Comparison of ENCODE assay signal across 1 cellular context in the genomic region with DNA sequence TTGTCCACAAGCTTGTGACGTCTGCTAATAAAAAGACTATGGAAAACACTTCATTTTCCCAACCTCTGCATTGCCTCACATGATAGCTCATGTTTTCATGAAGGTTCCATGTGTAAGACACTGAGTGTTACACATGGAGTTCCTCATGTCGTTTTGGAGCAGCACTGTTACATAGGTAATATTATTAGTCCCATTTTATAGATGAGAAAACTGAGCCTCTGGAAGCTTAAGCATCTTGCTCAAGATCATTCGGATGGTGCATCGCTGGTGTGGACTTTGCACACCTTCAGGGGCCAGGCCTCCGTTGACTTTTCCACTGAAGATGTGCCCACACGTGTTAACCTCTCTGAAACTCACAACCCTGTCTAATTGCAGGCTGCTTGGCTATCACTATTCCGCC.
TF ChIP-seq lines count a peak whose summit lies in the region.

No MANE protein-coding gene starts in this region.

TF ChIP-seq in A549, 52 proteins besides CTCF, POLR2A, EP300 and RAD21:
- TF ChIP-seq, protein P1, sequence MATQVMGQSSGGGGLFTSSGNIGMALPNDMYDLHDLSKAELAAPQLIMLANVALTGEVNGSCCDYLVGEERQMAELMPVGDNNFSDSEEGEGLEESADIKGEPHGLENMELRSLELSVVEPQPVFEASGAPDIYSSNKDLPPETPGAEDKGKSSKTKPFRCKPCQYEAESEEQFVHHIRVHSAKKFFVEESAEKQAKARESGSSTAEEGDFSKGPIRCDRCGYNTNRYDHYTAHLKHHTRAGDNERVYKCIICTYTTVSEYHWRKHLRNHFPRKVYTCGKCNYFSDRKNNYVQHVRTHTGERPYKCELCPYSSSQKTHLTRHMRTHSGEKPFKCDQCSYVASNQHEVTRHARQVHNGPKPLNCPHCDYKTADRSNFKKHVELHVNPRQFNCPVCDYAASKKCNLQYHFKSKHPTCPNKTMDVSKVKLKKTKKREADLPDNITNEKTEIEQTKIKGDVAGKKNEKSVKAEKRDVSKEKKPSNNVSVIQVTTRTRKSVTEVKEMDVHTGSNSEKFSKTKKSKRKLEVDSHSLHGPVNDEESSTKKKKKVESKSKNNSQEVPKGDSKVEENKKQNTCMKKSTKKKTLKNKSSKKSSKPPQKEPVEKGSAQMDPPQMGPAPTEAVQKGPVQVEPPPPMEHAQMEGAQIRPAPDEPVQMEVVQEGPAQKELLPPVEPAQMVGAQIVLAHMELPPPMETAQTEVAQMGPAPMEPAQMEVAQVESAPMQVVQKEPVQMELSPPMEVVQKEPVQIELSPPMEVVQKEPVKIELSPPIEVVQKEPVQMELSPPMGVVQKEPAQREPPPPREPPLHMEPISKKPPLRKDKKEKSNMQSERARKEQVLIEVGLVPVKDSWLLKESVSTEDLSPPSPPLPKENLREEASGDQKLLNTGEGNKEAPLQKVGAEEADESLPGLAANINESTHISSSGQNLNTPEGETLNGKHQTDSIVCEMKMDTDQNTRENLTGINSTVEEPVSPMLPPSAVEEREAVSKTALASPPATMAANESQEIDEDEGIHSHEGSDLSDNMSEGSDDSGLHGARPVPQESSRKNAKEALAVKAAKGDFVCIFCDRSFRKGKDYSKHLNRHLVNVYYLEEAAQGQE (IDR thresholded peaks at IDR 0.05): no peak
- TF ChIP-seq, protein P2, sequence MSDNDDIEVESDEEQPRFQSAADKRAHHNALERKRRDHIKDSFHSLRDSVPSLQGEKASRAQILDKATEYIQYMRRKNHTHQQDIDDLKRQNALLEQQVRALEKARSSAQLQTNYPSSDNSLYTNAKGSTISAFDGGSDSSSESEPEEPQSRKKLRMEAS (IDR thresholded peaks at IDR 0.05): no peak
- TF ChIP-seq ZSCAN20 (CRISPR knock-in tag; IDR thresholded peaks at IDR 0.05): no peak
- no peak for TF ChIP-seq GATA3 (IDR thresholded peaks at IDR 0.05; ENCODE audit: borderline replicate concordance)
- no peak for TF ChIP-seq HOXB5 (CRISPR knock-in tag; IDR thresholded peaks at IDR 0.05)
- no peak for TF ChIP-seq ZFP36 (IDR thresholded peaks at IDR 0.05; ENCODE audit: borderline replicate concordance, partially characterized antibody)
